ENCODE assay signal across 11 cellular contexts in the genomic region with DNA sequence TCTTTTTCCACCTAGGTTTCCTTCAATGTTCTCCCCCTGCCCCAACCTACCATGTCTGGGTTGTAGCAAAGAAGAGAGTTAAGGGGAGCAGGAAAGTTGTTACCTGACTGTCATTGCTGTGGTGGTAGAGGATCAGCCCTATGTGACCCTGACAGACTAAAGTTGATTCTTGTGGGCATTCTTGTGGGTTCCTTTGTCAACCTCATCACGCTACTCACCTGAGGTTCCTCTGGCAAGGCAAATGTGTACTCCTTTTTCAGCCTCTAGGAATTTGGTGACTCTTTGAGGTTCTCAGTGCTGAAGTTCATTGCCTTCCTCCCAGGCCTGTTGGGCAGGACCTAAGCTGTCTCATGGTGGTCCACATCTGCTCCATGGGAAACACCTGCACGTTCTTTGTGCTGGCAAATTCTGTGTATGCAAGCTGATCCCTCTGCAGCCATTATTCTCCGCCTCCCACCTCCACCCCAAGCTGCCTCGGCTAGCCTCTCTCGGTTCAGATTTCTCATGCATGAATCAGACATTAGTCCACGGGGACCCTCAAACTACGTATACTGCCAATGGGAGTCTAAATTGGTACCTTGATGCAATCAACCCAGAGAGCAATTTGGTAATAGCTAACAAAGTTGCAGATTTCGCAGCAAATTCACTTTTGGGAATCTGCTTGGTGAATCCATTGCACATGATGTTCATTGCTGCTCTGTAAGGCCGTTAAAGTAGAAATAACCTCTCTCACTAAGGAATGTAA. TPM values are rescaled to one million over a fixed set of nuclear protein-coding genes. Genes with fewer than 3 reads are reported as not detected.
A peak's percentile ranks its signal among the peaks of the same experiment; 100 is the strongest.
DNase-seq lines count a peak whose midpoint lies in the region; ATAC-seq and TF ChIP-seq lines count a peak whose summit lies in the region.
"Had no signal": no experiment of that assay in that cellular context is flagged by ENCODE, and none has a peak within 500 bp of the region (broad histone marks: within the 10 kb centered on the region; RNA-seq: fewer than 3 reads in every experiment).

No MANE protein-coding gene starts in this region.

- no peak overlapping the region for H3K4me3 ChIP-seq in BLaER1 treated with 17β-estradiol and CSF1 and Interleukin-3, amounts not matched to agents 10 nM and 100 nM
- H3K4me3 ChIP-seq in IMR-90 (ENCODE audit: insufficient read depth, low read depth, low read length), result no peak overlapping the region
- H3K4me3 ChIP-seq in mucosa of descending colon, result no peak overlapping the region

- TF ChIP-seq POLR2A in IMR-90 (IDR thresholded peaks at IDR 0.05; ENCODE audit: low read depth, low read length), result no peak

- peaks cover 32 to 53% (median 44%) of the 10 kb centered on the region in 10 experiments for H3K4me1 ChIP-seq in BLaER1 treated with 17β-estradiol and CSF1 and Interleukin-3, amounts not matched to agents 10 nM and 100 nM
- H3K4me1 ChIP-seq in IMR-90 (ENCODE audit: control insufficient read depth, insufficient read depth, low read length), result 0 out of 2 replicates have a peak, but pooled peaks cover 2% of the 10 kb centered on the region
- H3K4me1 ChIP-seq in mucosa of descending colon (ENCODE audit: low read depth), result peaks cover 16% of the 10 kb centered on the region

- no peak for DNase-seq in IMR-90
- DNase-seq in activated naive CD8-positive, alpha-beta T cell treated with anti-CD3 and anti-CD28 coated beads, Interleukin-2, amount 10 ng/mL, durations not matched to agents 7 days and 5 days, result no peak
- DNase-seq in memory B cell (ENCODE audit: low spot score in 2 of 2), result no peak
- DNase-seq in mucosa of descending colon, result no peak
- DNase-seq: NCI-H1694, sigmoid colon had no signal

- no peaks in the 10 kb centered on the region for H3K9me3 ChIP-seq in BLaER1 treated with 17β-estradiol and CSF1 and Interleukin-3, amounts not matched to agents 10 nM and 100 nM (replicated peaks in 1 of 11)
- H3K9me3 ChIP-seq in IMR-90 (ENCODE audit: control insufficient read depth, insufficient read depth, low read length), result no peaks in the 10 kb centered on the region
- H3K9me3 ChIP-seq in mucosa of descending colon, result no peaks in the 10 kb centered on the region
- H3K9me3 ChIP-seq: sigmoid colon had no signal

- H2AK9ac ChIP-seq in IMR-90 (replicated peaks; ENCODE audit: low read depth, low read length, poor library complexity), result peak overlapping the region; percentile 44

- H3K36me3 ChIP-seq in BLaER1 treated with 17β-estradiol and CSF1 and Interleukin-3, amounts not matched to agents 10 nM and 100 nM, result peaks cover 4 to 26% (median 15%) of the 10 kb centered on the region in 11 experiments; a peak in 20 of 22 replicates
- no peaks in the 10 kb centered on the region for H3K36me3 ChIP-seq in IMR-90 (ENCODE audit: control insufficient read depth, insufficient read depth, low read length)
- no peaks in the 10 kb centered on the region for H3K36me3 ChIP-seq in mucosa of descending colon (ENCODE audit: low read depth)

- peak overlapping the region; percentile 96 for H3K27ac Mint-ChIP-seq in activated naive CD8-positive, alpha-beta T cell treated with anti-CD3 and anti-CD28 coated beads, Interleukin-2, amount 10 ng/mL, durations not matched to agents 7 days and 5 days
- peak overlapping the region; percentile 88 for H3K27ac Mint-ChIP-seq in memory B cell

- POLR2A ChIA-PET in IMR-90 (lab: Charles Lee; ENCODE audit: unreplicated experiment), result no interaction called here
- POLR2A ChIA-PET in activated naive CD8-positive, alpha-beta T cell treated with anti-CD3 and anti-CD28 coated beads, Interleukin-2, amount 10 ng/mL, durations not matched to agents 7 days and 5 days (lab: Charles Lee), result interaction anchor here (0.6 to 1.6 kb wide), 8 partner anchors 26 to 466 kb away, joined by 3 to 6 read pairs (median 4); a partner anchor contains a TSS

- peak overlapping the region; percentile 89 for H3K4me3 Mint-ChIP-seq in activated naive CD8-positive, alpha-beta T cell treated with anti-CD3 and anti-CD28 coated beads, Interleukin-2, amount 10 ng/mL, durations not matched to agents 7 days and 5 days
- peak overlapping the region; percentile 79 for H3K4me3 Mint-ChIP-seq in memory B cell

- H3K27me3 ChIP-seq in BLaER1 treated with 17β-estradiol and CSF1 and Interleukin-3, amounts not matched to agents 10 nM and 100 nM, result no peaks in the 10 kb centered on the region
- no peaks in the 10 kb centered on the region for H3K27me3 ChIP-seq in IMR-90 (ENCODE audit: control insufficient read depth, insufficient read depth, low read length)
- H3K27me3 ChIP-seq: sigmoid colon had no signal

- H2BK120ac ChIP-seq in IMR-90 (ENCODE audit: low read depth, low read length), result no peak overlapping the region

- dilution Hi-C loops in IMR-90 (cut with HindIII; ENCODE audit: low sequenced_read_pairs, unreplicated experiment), result no loop called here

- peaks cover 0 to 33% (median 23%) of the 10 kb centered on the region in 11 experiments; a peak in 15 of 22 replicates for H4K20me1 ChIP-seq in BLaER1 treated with 17β-estradiol and CSF1 and Interleukin-3, amounts not matched to agents 10 nM and 100 nM
- no peaks in the 10 kb centered on the region for H4K20me1 ChIP-seq in IMR-90 (ENCODE audit: insufficient read depth, low read length)

- no peak overlapping the region; the same call in 1 of the 2 replicates for H4K5ac ChIP-seq in IMR-90 (ENCODE audit: low read depth, low read length)

- H3K4me1 Mint-ChIP-seq in activated naive CD8-positive, alpha-beta T cell treated with anti-CD3 and anti-CD28 coated beads, Interleukin-2, amount 10 ng/mL, durations not matched to agents 7 days and 5 days, result peaks cover 37% of the 10 kb centered on the region
- H3K4me1 Mint-ChIP-seq in memory B cell, result peaks cover 10% of the 10 kb centered on the region

- TF ChIP-seq RAD21 in IMR-90 (IDR thresholded peaks at IDR 0.05; ENCODE audit: low read length), result no peak

- no peaks in the 10 kb centered on the region for H3K9me3 Mint-ChIP-seq in activated naive CD8-positive, alpha-beta T cell treated with anti-CD3 and anti-CD28 coated beads, Interleukin-2, amount 10 ng/mL, durations not matched to agents 7 days and 5 days
- H3K9me3 Mint-ChIP-seq in memory B cell, result no peaks in the 10 kb centered on the region

- WGBS in IMR-90 (ENCODE audit: extremely low coverage in 2 of 2, insufficient read length in 1 of 2), 2 experiments, result no CpG with 5 or more reads among the region's 9 CpGs

- H4K8ac ChIP-seq in IMR-90 (ENCODE audit: low read depth in 2 of 2, low read length in 2 of 2), result peak overlapping the region; percentile 11 to 99

- peak overlapping the region; percentile 73 to 93 (median 85) for H3K4me2 ChIP-seq in BLaER1 treated with 17β-estradiol and CSF1 and Interleukin-3, amounts not matched to agents 10 nM and 100 nM
- no peak overlapping the region for H3K4me2 ChIP-seq in IMR-90 (ENCODE audit: low read depth, low read length)

- peak overlapping the region in 1 of 11 experiments; percentile 23; a peak in 2 of 22 replicates for H3K9ac ChIP-seq in BLaER1 treated with 17β-estradiol and CSF1 and Interleukin-3, amounts not matched to agents 10 nM and 100 nM
- no peak overlapping the region for H3K9ac ChIP-seq in IMR-90 (ENCODE audit: low read depth, low read length)

- ATAC-seq in IMR-90 (ENCODE audit: low read depth), result no peak
- ATAC-seq in activated naive CD8-positive, alpha-beta T cell treated with anti-CD3 and anti-CD28 coated beads, Interleukin-2, amount 10 ng/mL, durations not matched to agents 7 days and 5 days (ENCODE audit: low read depth), result no peak
- ATAC-seq in memory B cell (ENCODE audit: low read depth), result no peak
- no peak for ATAC-seq in HG03196 (IDR thresholded peaks at IDR 0.05; ENCODE audit: unreplicated experiment)
- no peak for ATAC-seq in HG02970 (IDR thresholded peaks at IDR 0.05; ENCODE audit: low FRiP score, unreplicated experiment)
- ATAC-seq in HG02852 (IDR thresholded peaks at IDR 0.05; ENCODE audit: unreplicated experiment), result no peak
- no peak for ATAC-seq in mucosa of descending colon
- ATAC-seq: Right ventricle myocardium inferior had no signal

- no peak overlapping the region for H4K91ac ChIP-seq in IMR-90 (ENCODE audit: insufficient read depth, low read depth, low read length)

- no peaks in the 10 kb centered on the region for H3K27me3 Mint-ChIP-seq in activated naive CD8-positive, alpha-beta T cell treated with anti-CD3 and anti-CD28 coated beads, Interleukin-2, amount 10 ng/mL, durations not matched to agents 7 days and 5 days
- H3K27me3 Mint-ChIP-seq in memory B cell, result no peaks in the 10 kb centered on the region

- H3K56ac ChIP-seq in IMR-90 (ENCODE audit: extremely low read depth, insufficient read depth, low read length), result no peak overlapping the region

- no peak overlapping the region for H3K18ac ChIP-seq in IMR-90 (ENCODE audit: low read depth, low read length)

- CTCF ChIA-PET in IMR-90 (lab: Yijun Ruan, JAX), result interaction anchor here (2.4 kb wide), 1 partner anchor 11 kb away, joined by 10 read pairs; no protein-coding TSS in a partner anchor

- no peak overlapping the region for H2BK15ac ChIP-seq in IMR-90 (ENCODE audit: low read depth, low read length)

- H2BK5ac ChIP-seq in IMR-90 (ENCODE audit: low read depth, low read length, poor library complexity, severe bottlenecking), result no peak overlapping the region

- intact Hi-C loops in IMR-90 (cut with micrococcal nuclease) (loop anchor here (5.0 kb wide), 1 partner anchor 1361 kb away; a partner anchor contains a TSS), mucosa of descending colon (cut with DNase I, micrococcal nuclease) (no loop called here)

- no peak overlapping the region for H3K4ac ChIP-seq in IMR-90 (ENCODE audit: low read depth, low read length)

- H2AK5ac ChIP-seq in IMR-90 (ENCODE audit: low read depth, low read length), result peak overlapping the region; percentile 21; the same call in 1 of the 2 replicates

- H2BK20ac ChIP-seq in IMR-90 (ENCODE audit: low read depth, low read length), result no peak overlapping the region

- in situ Hi-C loops in IMR-90 (cut with MboI; ENCODE audit: low sequenced_read_pairs), result no loop called here

- peaks cover 10 to 31% of the 10 kb centered on the region in 2 experiments; a peak in 3 of 4 replicates for H3K79me1 ChIP-seq in IMR-90 (ENCODE audit: low read depth in 1 of 2, low read length in 2 of 2)

- 0 out of 2 replicates have a peak, but pooled peaks cover 6% of the 10 kb centered on the region for H3K9me1 ChIP-seq in IMR-90 (ENCODE audit: insufficient read depth, low read length)

- no peak overlapping the region for H2AFZ ChIP-seq in IMR-90 (replicated peaks; ENCODE audit: low read length, poor library complexity)

- peak overlapping the region in 3 of 11 experiments; percentile 90 to 99 (median 94); a peak in 4 of 22 replicates for H3K27ac ChIP-seq in BLaER1 treated with 17β-estradiol and CSF1 and Interleukin-3, amounts not matched to agents 10 nM and 100 nM
- no peak overlapping the region for H3K27ac ChIP-seq in IMR-90 (ENCODE audit: insufficient read depth, low read length)

- H3K36me3 Mint-ChIP-seq in activated naive CD8-positive, alpha-beta T cell treated with anti-CD3 and anti-CD28 coated beads, Interleukin-2, amount 10 ng/mL, durations not matched to agents 7 days and 5 days, result peaks cover 9% of the 10 kb centered on the region
- H3K36me3 Mint-ChIP-seq in memory B cell, result peaks cover 4% of the 10 kb centered on the region

- no TSS peak for BruUV-seq in IMR-90 (replicated peaks; lab: Mats Ljungman, UMichigan)

- no peak overlapping the region for H3K14ac ChIP-seq in IMR-90 (replicated peaks; ENCODE audit: low read depth, low read length)

- TF ChIP-seq CTCF in IMR-90 (conservative IDR thresholded peaks at IDR 0.05; ENCODE audit: low read depth, low read length) (no peak), mucosa of descending colon (IDR thresholded peaks at IDR 0.05) (no peak)

- H3K23ac ChIP-seq in IMR-90 (ENCODE audit: low read depth, low read length), result 0 out of 2 replicates have a peak overlapping the region, but pooled peaks have one; percentile 12

RNA-seq across cellular contexts. Expression of a gene that starts 1.5 kb away (rescaled TPM):
- total RNA-seq in IMR-90 (2012; rRNA removed), result 3.4 and 6.1 TPM in 2 replicates
- polyA plus RNA-seq in IMR-90 (2012; rRNA removed), result 2.3 and 2.8 TPM in 2 replicates
- polyA plus RNA-seq in IMR-90 (2012; cell fraction: cytosol; rRNA removed), result 2.8 and 3.0 TPM in 2 replicates
- 4.0 and 4.2 TPM in 2 replicates for polyA plus RNA-seq in IMR-90 (2012; cell fraction: nucleus; rRNA removed; ENCODE audit: low replicate concordance)
- total RNA-seq in activated naive CD8-positive, alpha-beta T cell treated with anti-CD3 and anti-CD28 coated beads, Interleukin-2, amount 10 ng/mL, durations not matched to agents 7 days and 5 days, result 10 to 100 TPM; 26.0 to 30.0 TPM
- 10 to 100 TPM; 13.5 to 30.2 (median 18.8) TPM for total RNA-seq in mucosa of descending colon
